1 cellular context compared by ENCODE assay signal in genomic region chr20:62488470-62488869, GRCh38.
TF ChIP-seq lines count a peak whose summit lies in the region.

No MANE protein-coding gene starts in this region.

TF ChIP-seq in SK-N-SH, 30 proteins besides CTCF, POLR2A, EP300 and RAD21 (continued from another document):
- TF ChIP-seq, protein P1, sequence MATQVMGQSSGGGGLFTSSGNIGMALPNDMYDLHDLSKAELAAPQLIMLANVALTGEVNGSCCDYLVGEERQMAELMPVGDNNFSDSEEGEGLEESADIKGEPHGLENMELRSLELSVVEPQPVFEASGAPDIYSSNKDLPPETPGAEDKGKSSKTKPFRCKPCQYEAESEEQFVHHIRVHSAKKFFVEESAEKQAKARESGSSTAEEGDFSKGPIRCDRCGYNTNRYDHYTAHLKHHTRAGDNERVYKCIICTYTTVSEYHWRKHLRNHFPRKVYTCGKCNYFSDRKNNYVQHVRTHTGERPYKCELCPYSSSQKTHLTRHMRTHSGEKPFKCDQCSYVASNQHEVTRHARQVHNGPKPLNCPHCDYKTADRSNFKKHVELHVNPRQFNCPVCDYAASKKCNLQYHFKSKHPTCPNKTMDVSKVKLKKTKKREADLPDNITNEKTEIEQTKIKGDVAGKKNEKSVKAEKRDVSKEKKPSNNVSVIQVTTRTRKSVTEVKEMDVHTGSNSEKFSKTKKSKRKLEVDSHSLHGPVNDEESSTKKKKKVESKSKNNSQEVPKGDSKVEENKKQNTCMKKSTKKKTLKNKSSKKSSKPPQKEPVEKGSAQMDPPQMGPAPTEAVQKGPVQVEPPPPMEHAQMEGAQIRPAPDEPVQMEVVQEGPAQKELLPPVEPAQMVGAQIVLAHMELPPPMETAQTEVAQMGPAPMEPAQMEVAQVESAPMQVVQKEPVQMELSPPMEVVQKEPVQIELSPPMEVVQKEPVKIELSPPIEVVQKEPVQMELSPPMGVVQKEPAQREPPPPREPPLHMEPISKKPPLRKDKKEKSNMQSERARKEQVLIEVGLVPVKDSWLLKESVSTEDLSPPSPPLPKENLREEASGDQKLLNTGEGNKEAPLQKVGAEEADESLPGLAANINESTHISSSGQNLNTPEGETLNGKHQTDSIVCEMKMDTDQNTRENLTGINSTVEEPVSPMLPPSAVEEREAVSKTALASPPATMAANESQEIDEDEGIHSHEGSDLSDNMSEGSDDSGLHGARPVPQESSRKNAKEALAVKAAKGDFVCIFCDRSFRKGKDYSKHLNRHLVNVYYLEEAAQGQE (IDR thresholded peaks at IDR 0.05; ENCODE audit: low read depth, low read length), result no peak
- no peak for TF ChIP-seq RXRA (IDR thresholded peaks at IDR 0.05; ENCODE audit: borderline replicate concordance, low read depth)
- no peak for TF ChIP-seq FOXM1 (IDR thresholded peaks at IDR 0.05; ENCODE audit: low read depth)
- TF ChIP-seq, protein P2, sequence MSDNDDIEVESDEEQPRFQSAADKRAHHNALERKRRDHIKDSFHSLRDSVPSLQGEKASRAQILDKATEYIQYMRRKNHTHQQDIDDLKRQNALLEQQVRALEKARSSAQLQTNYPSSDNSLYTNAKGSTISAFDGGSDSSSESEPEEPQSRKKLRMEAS (IDR thresholded peaks at IDR 0.05; ENCODE audit: low read depth), result no peak
- TF ChIP-seq RFX5 (IDR thresholded peaks at IDR 0.05; ENCODE audit: low read length), result no peak
